ENCODE assay signal across 1 cellular context in the genomic region with DNA sequence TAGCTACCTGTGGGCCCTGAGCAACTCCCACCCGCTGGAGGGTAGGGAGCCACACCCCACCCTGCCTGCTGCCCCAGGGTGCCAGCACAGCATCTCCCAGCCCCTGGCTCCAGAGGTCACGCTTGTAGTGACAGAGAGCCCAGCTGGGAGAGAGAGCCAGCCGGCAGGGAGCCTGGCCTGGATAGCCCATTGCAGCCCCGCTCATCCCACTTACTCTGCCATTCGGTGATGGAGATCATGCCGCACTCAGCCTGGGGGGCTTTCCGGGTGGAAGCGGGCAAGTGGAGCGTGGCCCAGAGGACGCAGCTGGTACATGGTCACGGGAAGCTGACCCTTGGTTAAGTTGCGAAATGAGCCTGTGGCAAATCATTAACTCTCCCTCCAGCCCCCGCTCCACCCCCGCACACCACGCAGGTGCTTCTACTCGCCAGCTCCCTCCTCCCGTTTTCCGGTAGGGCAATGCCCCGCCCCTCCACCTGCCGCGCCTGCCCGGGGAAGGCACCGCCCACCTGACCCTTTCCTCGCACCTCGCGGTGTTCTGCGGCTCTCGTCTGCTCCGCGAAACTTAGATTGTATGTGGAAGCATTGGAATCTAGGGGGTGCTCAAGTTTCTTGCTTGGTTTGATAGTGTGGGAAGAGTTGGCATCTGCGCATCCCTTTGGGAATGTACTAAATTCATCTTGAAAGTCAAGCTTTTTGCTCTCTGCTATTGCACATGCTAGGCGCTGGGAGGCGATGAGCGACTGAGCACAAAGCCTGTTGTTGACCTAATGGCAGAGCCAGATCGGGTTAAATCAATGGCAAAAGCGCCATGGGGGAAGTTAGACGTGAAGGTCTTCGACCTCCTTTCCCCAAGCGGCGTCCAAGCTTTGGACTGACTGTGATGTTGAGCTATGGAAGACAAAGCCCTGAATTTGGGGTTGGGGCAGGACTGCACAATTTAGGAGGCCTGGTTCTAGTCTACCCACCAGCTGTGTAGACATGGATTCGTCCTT.
TF ChIP-seq lines count a peak whose summit lies in the region.

A gene with protein sequence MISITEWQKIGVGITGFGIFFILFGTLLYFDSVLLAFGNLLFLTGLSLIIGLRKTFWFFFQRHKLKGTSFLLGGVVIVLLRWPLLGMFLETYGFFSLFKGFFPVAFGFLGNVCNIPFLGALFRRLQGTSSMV (minus strand): TSS at position 321 of the 995 bp plus-strand sequence. CDS start 82 bp downstream, at position 239.

TF ChIP-seq in HepG2, 621 proteins besides CTCF, POLR2A, EP300 and RAD21 (continued from another document and continues in another):
- TF ChIP-seq, protein P1, sequence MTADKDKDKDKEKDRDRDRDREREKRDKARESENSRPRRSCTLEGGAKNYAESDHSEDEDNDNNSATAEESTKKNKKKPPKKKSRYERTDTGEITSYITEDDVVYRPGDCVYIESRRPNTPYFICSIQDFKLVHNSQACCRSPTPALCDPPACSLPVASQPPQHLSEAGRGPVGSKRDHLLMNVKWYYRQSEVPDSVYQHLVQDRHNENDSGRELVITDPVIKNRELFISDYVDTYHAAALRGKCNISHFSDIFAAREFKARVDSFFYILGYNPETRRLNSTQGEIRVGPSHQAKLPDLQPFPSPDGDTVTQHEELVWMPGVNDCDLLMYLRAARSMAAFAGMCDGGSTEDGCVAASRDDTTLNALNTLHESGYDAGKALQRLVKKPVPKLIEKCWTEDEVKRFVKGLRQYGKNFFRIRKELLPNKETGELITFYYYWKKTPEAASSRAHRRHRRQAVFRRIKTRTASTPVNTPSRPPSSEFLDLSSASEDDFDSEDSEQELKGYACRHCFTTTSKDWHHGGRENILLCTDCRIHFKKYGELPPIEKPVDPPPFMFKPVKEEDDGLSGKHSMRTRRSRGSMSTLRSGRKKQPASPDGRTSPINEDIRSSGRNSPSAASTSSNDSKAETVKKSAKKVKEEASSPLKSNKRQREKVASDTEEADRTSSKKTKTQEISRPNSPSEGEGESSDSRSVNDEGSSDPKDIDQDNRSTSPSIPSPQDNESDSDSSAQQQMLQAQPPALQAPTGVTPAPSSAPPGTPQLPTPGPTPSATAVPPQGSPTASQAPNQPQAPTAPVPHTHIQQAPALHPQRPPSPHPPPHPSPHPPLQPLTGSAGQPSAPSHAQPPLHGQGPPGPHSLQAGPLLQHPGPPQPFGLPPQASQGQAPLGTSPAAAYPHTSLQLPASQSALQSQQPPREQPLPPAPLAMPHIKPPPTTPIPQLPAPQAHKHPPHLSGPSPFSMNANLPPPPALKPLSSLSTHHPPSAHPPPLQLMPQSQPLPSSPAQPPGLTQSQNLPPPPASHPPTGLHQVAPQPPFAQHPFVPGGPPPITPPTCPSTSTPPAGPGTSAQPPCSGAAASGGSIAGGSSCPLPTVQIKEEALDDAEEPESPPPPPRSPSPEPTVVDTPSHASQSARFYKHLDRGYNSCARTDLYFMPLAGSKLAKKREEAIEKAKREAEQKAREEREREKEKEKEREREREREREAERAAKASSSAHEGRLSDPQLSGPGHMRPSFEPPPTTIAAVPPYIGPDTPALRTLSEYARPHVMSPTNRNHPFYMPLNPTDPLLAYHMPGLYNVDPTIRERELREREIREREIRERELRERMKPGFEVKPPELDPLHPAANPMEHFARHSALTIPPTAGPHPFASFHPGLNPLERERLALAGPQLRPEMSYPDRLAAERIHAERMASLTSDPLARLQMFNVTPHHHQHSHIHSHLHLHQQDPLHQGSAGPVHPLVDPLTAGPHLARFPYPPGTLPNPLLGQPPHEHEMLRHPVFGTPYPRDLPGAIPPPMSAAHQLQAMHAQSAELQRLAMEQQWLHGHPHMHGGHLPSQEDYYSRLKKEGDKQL (CRISPR knock-in tag; IDR thresholded peaks at IDR 0.05; ENCODE audit: low read depth), result no peak; the same call in 1 of the 2 replicates
- TF ChIP-seq ELF1 (CRISPR knock-in tag; IDR thresholded peaks at IDR 0.05) (peak; percentile 76; the same call in 1 of the 2 replicates), ATF7 (IDR thresholded peaks at IDR 0.05) (no peak), ATF7 (CRISPR knock-in tag; IDR thresholded peaks at IDR 0.05) (peak; percentile 41; the same call in 1 of the 2 replicates), KLF12 (CRISPR knock-in tag; IDR thresholded peaks at IDR 0.05; ENCODE audit: borderline replicate concordance) (peak; percentile 90; the same call in 1 of the 2 replicates), CCDC6 (CRISPR knock-in tag; IDR thresholded peaks at IDR 0.05) (peak; percentile 93; the same call in 1 of the 2 replicates), POLR2AphosphoS5 (IDR thresholded peaks at IDR 0.05; ENCODE audit: low read depth, low read length) (peak; percentile 79), ZNF556 (CRISPR knock-in tag; IDR thresholded peaks at IDR 0.05; ENCODE audit: borderline replicate concordance) (peak; percentile 95), ZNF253 (CRISPR knock-in tag; IDR thresholded peaks at IDR 0.05; ENCODE audit: borderline replicate concordance) (no peak), THYN1 (CRISPR knock-in tag; IDR thresholded peaks at IDR 0.05; ENCODE audit: borderline replicate concordance, low read depth) (0 out of 2 replicates have a peak, but pooled peaks have one; percentile 6), ZNF570 (CRISPR knock-in tag; IDR thresholded peaks at IDR 0.05; ENCODE audit: borderline replicate concordance) (no peak), NRL (CRISPR knock-in tag; IDR thresholded peaks at IDR 0.05; ENCODE audit: borderline replicate concordance) (peak; percentile 80), ERF (CRISPR knock-in tag; IDR thresholded peaks at IDR 0.05) (0 out of 2 replicates have a peak, but pooled peaks have one; percentile 53), RBAK (CRISPR knock-in tag; IDR thresholded peaks at IDR 0.05) (0 out of 2 replicates have a peak, but pooled peaks have one; percentile 48), CEBPG (CRISPR knock-in tag; IDR thresholded peaks at IDR 0.05) (peak; percentile 95), ZNF724P (CRISPR knock-in tag; IDR thresholded peaks at IDR 0.05; ENCODE audit: borderline replicate concordance) (no peak), RFXAP (CRISPR knock-in tag; IDR thresholded peaks at IDR 0.05; ENCODE audit: borderline replicate concordance) (peak; percentile 87; the same call in 1 of the 2 replicates), REL (CRISPR knock-in tag; conservative IDR thresholded peaks at IDR 0.05) (no peak), KDM6A (CRISPR knock-in tag; IDR thresholded peaks at IDR 0.05; ENCODE audit: low read depth) (peak; percentile 20; the same call in 1 of the 2 replicates), ZNF296 (CRISPR knock-in tag; conservative IDR thresholded peaks at IDR 0.05) (no peak; the same call in 1 of the 2 replicates), U2AF1 (optimal IDR thresholded peaks at IDR 0.05; ENCODE audit: low read depth, low read length) (no peak)
- TF ChIP-seq, protein P2, sequence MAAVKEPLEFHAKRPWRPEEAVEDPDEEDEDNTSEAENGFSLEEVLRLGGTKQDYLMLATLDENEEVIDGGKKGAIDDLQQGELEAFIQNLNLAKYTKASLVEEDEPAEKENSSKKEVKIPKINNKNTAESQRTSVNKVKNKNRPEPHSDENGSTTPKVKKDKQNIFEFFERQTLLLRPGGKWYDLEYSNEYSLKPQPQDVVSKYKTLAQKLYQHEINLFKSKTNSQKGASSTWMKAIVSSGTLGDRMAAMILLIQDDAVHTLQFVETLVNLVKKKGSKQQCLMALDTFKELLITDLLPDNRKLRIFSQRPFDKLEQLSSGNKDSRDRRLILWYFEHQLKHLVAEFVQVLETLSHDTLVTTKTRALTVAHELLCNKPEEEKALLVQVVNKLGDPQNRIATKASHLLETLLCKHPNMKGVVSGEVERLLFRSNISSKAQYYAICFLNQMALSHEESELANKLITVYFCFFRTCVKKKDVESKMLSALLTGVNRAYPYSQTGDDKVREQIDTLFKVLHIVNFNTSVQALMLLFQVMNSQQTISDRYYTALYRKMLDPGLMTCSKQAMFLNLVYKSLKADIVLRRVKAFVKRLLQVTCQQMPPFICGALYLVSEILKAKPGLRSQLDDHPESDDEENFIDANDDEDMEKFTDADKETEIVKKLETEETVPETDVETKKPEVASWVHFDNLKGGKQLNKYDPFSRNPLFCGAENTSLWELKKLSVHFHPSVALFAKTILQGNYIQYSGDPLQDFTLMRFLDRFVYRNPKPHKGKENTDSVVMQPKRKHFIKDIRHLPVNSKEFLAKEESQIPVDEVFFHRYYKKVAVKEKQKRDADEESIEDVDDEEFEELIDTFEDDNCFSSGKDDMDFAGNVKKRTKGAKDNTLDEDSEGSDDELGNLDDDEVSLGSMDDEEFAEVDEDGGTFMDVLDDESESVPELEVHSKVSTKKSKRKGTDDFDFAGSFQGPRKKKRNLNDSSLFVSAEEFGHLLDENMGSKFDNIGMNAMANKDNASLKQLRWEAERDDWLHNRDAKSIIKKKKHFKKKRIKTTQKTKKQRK (IDR thresholded peaks at IDR 0.05; ENCODE audit: low read length), result no peak
- TF ChIP-seq, protein P3, sequence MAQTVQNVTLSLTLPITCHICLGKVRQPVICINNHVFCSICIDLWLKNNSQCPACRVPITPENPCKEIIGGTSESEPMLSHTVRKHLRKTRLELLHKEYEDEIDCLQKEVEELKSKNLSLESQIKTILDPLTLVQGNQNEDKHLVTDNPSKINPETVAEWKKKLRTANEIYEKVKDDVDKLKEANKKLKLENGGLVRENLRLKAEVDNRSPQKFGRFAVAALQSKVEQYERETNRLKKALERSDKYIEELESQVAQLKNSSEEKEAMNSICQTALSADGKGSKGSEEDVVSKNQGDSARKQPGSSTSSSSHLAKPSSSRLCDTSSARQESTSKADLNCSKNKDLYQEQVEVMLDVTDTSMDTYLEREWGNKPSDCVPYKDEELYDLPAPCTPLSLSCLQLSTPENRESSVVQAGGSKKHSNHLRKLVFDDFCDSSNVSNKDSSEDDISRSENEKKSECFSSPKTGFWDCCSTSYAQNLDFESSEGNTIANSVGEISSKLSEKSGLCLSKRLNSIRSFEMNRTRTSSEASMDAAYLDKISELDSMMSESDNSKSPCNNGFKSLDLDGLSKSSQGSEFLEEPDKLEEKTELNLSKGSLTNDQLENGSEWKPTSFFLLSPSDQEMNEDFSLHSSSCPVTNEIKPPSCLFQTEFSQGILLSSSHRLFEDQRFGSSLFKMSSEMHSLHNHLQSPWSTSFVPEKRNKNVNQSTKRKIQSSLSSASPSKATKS (CRISPR knock-in tag; IDR thresholded peaks at IDR 0.05), result peak; percentile 81; the same call in 1 of the 2 replicates
- TF ChIP-seq, protein P4, sequence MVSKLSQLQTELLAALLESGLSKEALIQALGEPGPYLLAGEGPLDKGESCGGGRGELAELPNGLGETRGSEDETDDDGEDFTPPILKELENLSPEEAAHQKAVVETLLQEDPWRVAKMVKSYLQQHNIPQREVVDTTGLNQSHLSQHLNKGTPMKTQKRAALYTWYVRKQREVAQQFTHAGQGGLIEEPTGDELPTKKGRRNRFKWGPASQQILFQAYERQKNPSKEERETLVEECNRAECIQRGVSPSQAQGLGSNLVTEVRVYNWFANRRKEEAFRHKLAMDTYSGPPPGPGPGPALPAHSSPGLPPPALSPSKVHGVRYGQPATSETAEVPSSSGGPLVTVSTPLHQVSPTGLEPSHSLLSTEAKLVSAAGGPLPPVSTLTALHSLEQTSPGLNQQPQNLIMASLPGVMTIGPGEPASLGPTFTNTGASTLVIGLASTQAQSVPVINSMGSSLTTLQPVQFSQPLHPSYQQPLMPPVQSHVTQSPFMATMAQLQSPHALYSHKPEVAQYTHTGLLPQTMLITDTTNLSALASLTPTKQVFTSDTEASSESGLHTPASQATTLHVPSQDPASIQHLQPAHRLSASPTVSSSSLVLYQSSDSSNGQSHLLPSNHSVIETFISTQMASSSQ (IDR thresholded peaks at IDR 0.05; ENCODE audit: low read depth), result peak; percentile 99
- TF ChIP-seq, protein P4 (CRISPR knock-in tag; IDR thresholded peaks at IDR 0.05; ENCODE audit: borderline replicate concordance), result peak; percentile 100
- TF ChIP-seq, protein P5, sequence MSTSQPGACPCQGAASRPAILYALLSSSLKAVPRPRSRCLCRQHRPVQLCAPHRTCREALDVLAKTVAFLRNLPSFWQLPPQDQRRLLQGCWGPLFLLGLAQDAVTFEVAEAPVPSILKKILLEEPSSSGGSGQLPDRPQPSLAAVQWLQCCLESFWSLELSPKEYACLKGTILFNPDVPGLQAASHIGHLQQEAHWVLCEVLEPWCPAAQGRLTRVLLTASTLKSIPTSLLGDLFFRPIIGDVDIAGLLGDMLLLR (CRISPR knock-in tag; IDR thresholded peaks at IDR 0.05), result peak; percentile 80; the same call in 1 of the 2 replicates
- TF ChIP-seq, protein P6, sequence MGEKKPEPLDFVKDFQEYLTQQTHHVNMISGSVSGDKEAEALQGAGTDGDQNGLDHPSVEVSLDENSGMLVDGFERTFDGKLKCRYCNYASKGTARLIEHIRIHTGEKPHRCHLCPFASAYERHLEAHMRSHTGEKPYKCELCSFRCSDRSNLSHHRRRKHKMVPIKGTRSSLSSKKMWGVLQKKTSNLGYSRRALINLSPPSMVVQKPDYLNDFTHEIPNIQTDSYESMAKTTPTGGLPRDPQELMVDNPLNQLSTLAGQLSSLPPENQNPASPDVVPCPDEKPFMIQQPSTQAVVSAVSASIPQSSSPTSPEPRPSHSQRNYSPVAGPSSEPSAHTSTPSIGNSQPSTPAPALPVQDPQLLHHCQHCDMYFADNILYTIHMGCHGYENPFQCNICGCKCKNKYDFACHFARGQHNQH (CRISPR knock-in tag; IDR thresholded peaks at IDR 0.05), result peak; percentile 79
- TF ChIP-seq, protein P7, sequence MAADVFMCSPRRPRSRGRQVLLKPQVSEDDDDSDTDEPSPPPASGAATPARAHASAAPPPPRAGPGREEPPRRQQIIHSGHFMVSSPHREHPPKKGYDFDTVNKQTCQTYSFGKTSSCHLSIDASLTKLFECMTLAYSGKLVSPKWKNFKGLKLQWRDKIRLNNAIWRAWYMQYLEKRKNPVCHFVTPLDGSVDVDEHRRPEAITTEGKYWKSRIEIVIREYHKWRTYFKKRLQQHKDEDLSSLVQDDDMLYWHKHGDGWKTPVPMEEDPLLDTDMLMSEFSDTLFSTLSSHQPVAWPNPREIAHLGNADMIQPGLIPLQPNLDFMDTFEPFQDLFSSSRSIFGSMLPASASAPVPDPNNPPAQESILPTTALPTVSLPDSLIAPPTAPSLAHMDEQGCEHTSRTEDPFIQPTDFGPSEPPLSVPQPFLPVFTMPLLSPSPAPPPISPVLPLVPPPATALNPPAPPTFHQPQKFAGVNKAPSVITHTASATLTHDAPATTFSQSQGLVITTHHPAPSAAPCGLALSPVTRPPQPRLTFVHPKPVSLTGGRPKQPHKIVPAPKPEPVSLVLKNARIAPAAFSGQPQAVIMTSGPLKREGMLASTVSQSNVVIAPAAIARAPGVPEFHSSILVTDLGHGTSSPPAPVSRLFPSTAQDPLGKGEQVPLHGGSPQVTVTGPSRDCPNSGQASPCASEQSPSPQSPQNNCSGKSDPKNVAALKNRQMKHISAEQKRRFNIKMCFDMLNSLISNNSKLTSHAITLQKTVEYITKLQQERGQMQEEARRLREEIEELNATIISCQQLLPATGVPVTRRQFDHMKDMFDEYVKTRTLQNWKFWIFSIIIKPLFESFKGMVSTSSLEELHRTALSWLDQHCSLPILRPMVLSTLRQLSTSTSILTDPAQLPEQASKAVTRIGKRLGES (CRISPR knock-in tag; IDR thresholded peaks at IDR 0.05; ENCODE audit: borderline replicate concordance), result no peak
